ENCODE assay signal across 8 cellular contexts in genomic region chr5:177500685-177501522, GRCh38. TPM values are rescaled to one million over a fixed set of nuclear protein-coding genes. Genes with fewer than 3 reads are reported as not detected.
DNase-seq lines count a peak whose midpoint lies in the region; ATAC-seq and TF ChIP-seq lines count a peak whose summit lies in the region.

No MANE protein-coding gene starts in this region.

- peak; percentile 44 for ATAC-seq in RWPE2 (ENCODE audit: low read depth)
- no peak for ATAC-seq in GM18909 (IDR thresholded peaks at IDR 0.05; ENCODE audit: poor library complexity, unreplicated experiment)

- no peak overlapping the region for H3K4me3 ChIP-seq in Karpas-422 (ENCODE audit: low read length)
- H3K4me3 ChIP-seq in RWPE2 (ENCODE audit: severe bottlenecking) = no peak overlapping the region
- no peak overlapping the region for H3K4me3 ChIP-seq in fibroblast of villous mesenchyme (ENCODE audit: low read depth, low read length)

- H3K4me1 ChIP-seq in Karpas-422 (ENCODE audit: low read length) (peaks cover 61% of the 10 kb centered on the region), RWPE2 (ENCODE audit: insufficient read depth, poor library complexity, severe bottlenecking) (peaks cover 3% of the 10 kb centered on the region)

- H3K36me3 ChIP-seq in Karpas-422 (ENCODE audit: insufficient read depth, low read length) (no peaks in the 10 kb centered on the region), RWPE2 (ENCODE audit: low read depth) (peaks cover 6% of the 10 kb centered on the region)

- peaks cover 8% of the 10 kb centered on the region; the same call in 1 of the 2 replicates for H4K20me1 ChIP-seq in Karpas-422 (ENCODE audit: insufficient read depth, low read depth, low read length)

- no peaks in the 10 kb centered on the region for H3K36me3 Mint-ChIP-seq in activated T-helper 2 cell treated with anti-CD3 and anti-CD28 coated beads, Interferon-gamma antibody, Interleukin-2, Interleukin-4, amounts not matched to agents 10 μg/mL and 5 μg/mL and 100 μg/mL, durations not matched to agents 14 hours and 24 hours and 36 hours (ENCODE audit: low read depth)

- H3K4me1 Mint-ChIP-seq in activated T-helper 2 cell treated with anti-CD3 and anti-CD28 coated beads, Interferon-gamma antibody, Interleukin-2, Interleukin-4, amounts not matched to agents 10 μg/mL and 5 μg/mL and 100 μg/mL, durations not matched to agents 14 hours and 24 hours and 36 hours (ENCODE audit: low read depth) = peaks cover 10% of the 10 kb centered on the region

- peak overlapping the region; percentile 90 for H3K27ac ChIP-seq in Karpas-422 (ENCODE audit: low read length)
- no peak overlapping the region for H3K27ac ChIP-seq in RWPE2 (ENCODE audit: poor library complexity, severe bottlenecking)

- DNase-seq in GDM1 (lab: John Stamatoyannopoulos, UW) (peak; percentile 62), Karpas-422 (peak; percentile 91), RWPE2 (ENCODE audit: low spot score) (peak; percentile 93), fibroblast of villous mesenchyme (ENCODE audit: low read depth) (peak; percentile 87), nucleus accumbens (lab: John Stamatoyannopoulos, UW) (peak in 53 of 56 donors; percentile 26 to 92 (median 72)), superior temporal gyrus (ENCODE audit: extremely low spot score) (peak; percentile 94)
- peak; percentile 71 for DNase-seq in activated T-helper 2 cell treated with anti-CD3 and anti-CD28 coated beads, Interferon-gamma antibody, Interleukin-2, Interleukin-4, amounts not matched to agents 10 μg/mL and 5 μg/mL and 100 μg/mL, durations not matched to agents 14 hours and 24 hours and 36 hours (ENCODE audit: low spot score)

- H3K4me2 ChIP-seq in Karpas-422 (ENCODE audit: low read depth, low read length, poor library complexity, severe bottlenecking) = no peak overlapping the region

- no peaks in the 10 kb centered on the region for H3K9me3 ChIP-seq in Karpas-422 (ENCODE audit: low read length)
- H3K9me3 ChIP-seq in RWPE2 (ENCODE audit: severe bottlenecking) = no peaks in the 10 kb centered on the region

- peaks cover 8% of the 10 kb centered on the region for H3K79me2 ChIP-seq in Karpas-422 (ENCODE audit: low read length)

- no peak overlapping the region for H3K4me3 Mint-ChIP-seq in activated T-helper 2 cell treated with anti-CD3 and anti-CD28 coated beads, Interferon-gamma antibody, Interleukin-2, Interleukin-4, amounts not matched to agents 10 μg/mL and 5 μg/mL and 100 μg/mL, durations not matched to agents 14 hours and 24 hours and 36 hours (ENCODE audit: low read depth)

- H3K27me3 ChIP-seq in Karpas-422 (ENCODE audit: low read length) = no peaks in the 10 kb centered on the region
- no peaks in the 10 kb centered on the region for H3K27me3 ChIP-seq in RWPE2 (ENCODE audit: insufficient read depth, poor library complexity, severe bottlenecking)

- no peaks in the 10 kb centered on the region for H3K9me2 ChIP-seq in Karpas-422 (replicated peaks; ENCODE audit: insufficient read depth, low read length)

- H3K9ac ChIP-seq in Karpas-422 (ENCODE audit: low read length) = peak overlapping the region; percentile 42; the same call in 1 of the 2 replicates

- TF ChIP-seq CTCF in RWPE2 (IDR thresholded peaks at IDR 0.05; ENCODE audit: poor library complexity, severe bottlenecking) = peak; percentile 99
- peak; percentile 96 for TF ChIP-seq CTCF in fibroblast of villous mesenchyme (IDR thresholded peaks at IDR 0.05; ENCODE audit: insufficient read depth, low read depth, low read length)

- no peak overlapping the region for H3K27ac Mint-ChIP-seq in activated T-helper 2 cell treated with anti-CD3 and anti-CD28 coated beads, Interferon-gamma antibody, Interleukin-2, Interleukin-4, amounts not matched to agents 10 μg/mL and 5 μg/mL and 100 μg/mL, durations not matched to agents 14 hours and 24 hours and 36 hours

- no peaks in the 10 kb centered on the region for H3K9me3 Mint-ChIP-seq in activated T-helper 2 cell treated with anti-CD3 and anti-CD28 coated beads, Interferon-gamma antibody, Interleukin-2, Interleukin-4, amounts not matched to agents 10 μg/mL and 5 μg/mL and 100 μg/mL, durations not matched to agents 14 hours and 24 hours and 36 hours

- intact Hi-C loops in activated T-helper 2 cell treated with anti-CD3 and anti-CD28 coated beads, Interferon-gamma antibody, Interleukin-2, Interleukin-4, amounts not matched to agents 10 μg/mL and 5 μg/mL and 100 μg/mL, durations not matched to agents 14 hours and 24 hours and 36 hours (cut with micrococcal nuclease) = loop anchor here (1.0 to 2.0 kb wide), 2 partner anchors 111 to 192 kb away; no protein-coding TSS in a partner anchor

- peaks cover 18% of the 10 kb centered on the region for H3K27me3 Mint-ChIP-seq in activated T-helper 2 cell treated with anti-CD3 and anti-CD28 coated beads, Interferon-gamma antibody, Interleukin-2, Interleukin-4, amounts not matched to agents 10 μg/mL and 5 μg/mL and 100 μg/mL, durations not matched to agents 14 hours and 24 hours and 36 hours (ENCODE audit: low read depth)

- no peak overlapping the region for H2AFZ ChIP-seq in Karpas-422 (ENCODE audit: low read length)

RNA-seq across cellular contexts. Expression of gene PDLIM7, which starts 3.5 kb away (rescaled TPM):
- total RNA-seq in Karpas-422 (2014; rRNA removed; shearing (Covaris generic); ENCODE audit: low replicate concordance) = 53.6 and 138 TPM in 2 replicates
- 85.4 and 86.9 TPM in 2 replicates for total RNA-seq in activated T-helper 2 cell treated with anti-CD3 and anti-CD28 coated beads, Interferon-gamma antibody, Interleukin-2, Interleukin-4, amounts not matched to agents 10 μg/mL and 5 μg/mL and 100 μg/mL, durations not matched to agents 14 hours and 24 hours and 36 hours
- total RNA-seq in fibroblast of villous mesenchyme = 283 and 383 TPM in 2 replicates

RNA-seq across cellular contexts. Expression of gene DOK3, which starts 8.7 kb away (rescaled TPM):
- total RNA-seq in Karpas-422 (2014; rRNA removed; shearing (Covaris generic); ENCODE audit: low replicate concordance) = 138 and 188 TPM in 2 replicates
- 3.3 and 4.9 TPM in 2 replicates for total RNA-seq in activated T-helper 2 cell treated with anti-CD3 and anti-CD28 coated beads, Interferon-gamma antibody, Interleukin-2, Interleukin-4, amounts not matched to agents 10 μg/mL and 5 μg/mL and 100 μg/mL, durations not matched to agents 14 hours and 24 hours and 36 hours
- 2.6 TPM in 2 replicates for total RNA-seq in fibroblast of villous mesenchyme

RNA-seq across cellular contexts. Expression of gene DDX41, which starts 15.9 kb away (rescaled TPM):
- 104 and 195 TPM in 2 replicates for total RNA-seq in Karpas-422 (2014; rRNA removed; shearing (Covaris generic); ENCODE audit: low replicate concordance)
- 138 and 144 TPM in 2 replicates for total RNA-seq in activated T-helper 2 cell treated with anti-CD3 and anti-CD28 coated beads, Interferon-gamma antibody, Interleukin-2, Interleukin-4, amounts not matched to agents 10 μg/mL and 5 μg/mL and 100 μg/mL, durations not matched to agents 14 hours and 24 hours and 36 hours
- 56.0 and 56.1 TPM in 2 replicates for total RNA-seq in fibroblast of villous mesenchyme

RNA-seq across cellular contexts. Expression of gene DBN1, which starts 27.5 kb away (rescaled TPM):
- 29.1 and 72.7 TPM in 2 replicates for total RNA-seq in Karpas-422 (2014; rRNA removed; shearing (Covaris generic); ENCODE audit: low replicate concordance)
- 28.7 and 32.9 TPM in 2 replicates for total RNA-seq in activated T-helper 2 cell treated with anti-CD3 and anti-CD28 coated beads, Interferon-gamma antibody, Interleukin-2, Interleukin-4, amounts not matched to agents 10 μg/mL and 5 μg/mL and 100 μg/mL, durations not matched to agents 14 hours and 24 hours and 36 hours
- total RNA-seq in fibroblast of villous mesenchyme = 201 and 214 TPM in 2 replicates

RNA-seq across cellular contexts. Expression of gene FAM193B, which starts 53.5 kb away (rescaled TPM):
- total RNA-seq in Karpas-422 (2014; rRNA removed; shearing (Covaris generic); ENCODE audit: low replicate concordance) = 48.3 and 59.6 TPM in 2 replicates
- total RNA-seq in activated T-helper 2 cell treated with anti-CD3 and anti-CD28 coated beads, Interferon-gamma antibody, Interleukin-2, Interleukin-4, amounts not matched to agents 10 μg/mL and 5 μg/mL and 100 μg/mL, durations not matched to agents 14 hours and 24 hours and 36 hours = 75.8 and 81.0 TPM in 2 replicates
- 26.3 and 29.6 TPM in 2 replicates for total RNA-seq in fibroblast of villous mesenchyme

Comparison
In these comparisons a context has a peak if more than half of its experiments do, and no peak if none do; other contexts are left out.
1. RNA of gene DOK3, which starts 8.7 kb away (total RNA-seq): 138 to 188 TPM in Karpas-422; 3.3 to 4.9 TPM in activated T-helper 2 cell treated with anti-CD3 and anti-CD28 coated beads, Interferon-gamma antibody, Interleukin-2, Interleukin-4, amounts not matched to agents 10 μg/mL and 5 μg/mL and 100 μg/mL, durations not matched to agents 14 hours and 24 hours and 36 hours and 2.6 TPM in fibroblast of villous mesenchyme; every median in the first group is over 10 times any median in the second.
2. Peak in every context shown above with its lines, with median percentiles within 50 percentile points of each other: DNase-seq.